ENCODE assay signal across 8 cellular contexts in genomic region chr3:75579981-75580782, GRCh38.
DNase-seq lines count a peak whose midpoint lies in the region; ATAC-seq and TF ChIP-seq lines count a peak whose summit lies in the region.
"Not testable (repeated sequence)": the region's sequence is repeated elsewhere in the genome, so short reads cannot be mapped to it uniquely, and the experiment has no call there.

No MANE protein-coding gene starts in this region.

- not testable (repeated sequence) for H3K27ac Mint-ChIP-seq in nephron progenitor cell

- H3K4me3 Mint-ChIP-seq in nephron progenitor cell = peak overlapping the region; percentile 83

- intact Hi-C loops in left ventricle myocardium superior (cut with micrococcal nuclease) = not testable (repeated sequence)

- H3K27me3 Mint-ChIP-seq in nephron progenitor cell (ENCODE audit: low read depth, poor library complexity) = peaks cover 72% of the 10 kb centered on the region

- peak; percentile 17 for DNase-seq in Ammon's horn (ENCODE audit: low spot score)
- DNase-seq in GOT3 (lab: John Stamatoyannopoulos, UW) = peak; percentile 8
- DNase-seq in OCI-M1 (lab: John Stamatoyannopoulos, UW) = peak; percentile 1
- peak; percentile 71 for DNase-seq in activated CD8-positive, alpha-beta memory T cell treated with anti-CD3 and anti-CD28 coated beads for 24 hours
- peak; percentile 6 to 27 for DNase-seq in T47D (ENCODE audit: low read depth in 1 of 2, low spot score in 1 of 2)
- peak; percentile 76 for DNase-seq in left ventricle myocardium superior
- DNase-seq in nephron progenitor cell = peak; percentile 81
- peak; percentile 14 to 28 (median 23) for DNase-seq in stimulated activated CD4-positive, alpha-beta T cell treated with anti-CD3 and anti-CD28 coated beads, TNF-alpha, amount 100 ng/mL, for 48 hours (ENCODE audit: low read depth in 3 of 3)

- in situ Hi-C loops in T47D (cut with HindIII; ENCODE audit: low pct_unique_long_range_greater_than_20kb, low sequenced_read_pairs) = not testable (repeated sequence)

- not testable (repeated sequence) for H3K9me3 Mint-ChIP-seq in nephron progenitor cell

- not testable (repeated sequence) for H3K36me3 Mint-ChIP-seq in nephron progenitor cell (ENCODE audit: low read depth)

- TF ChIP-seq CTCF in nephron progenitor cell (IDR thresholded peaks at IDR 0.05) = peak; percentile 48

- H3K4me1 Mint-ChIP-seq in nephron progenitor cell = peaks cover 15% of the 10 kb centered on the region

- not testable (repeated sequence) for ATAC-seq in left ventricle myocardium superior

Comparison
In these comparisons a context has a peak if more than half of its experiments do, and no peak if none do; other contexts are left out.
1. DNase-seq: peak in every context shown above with its lines; median percentile 81 in nephron progenitor cell; 76 in left ventricle myocardium superior; 71 in activated CD8-positive, alpha-beta memory T cell treated with anti-CD3 and anti-CD28 coated beads for 24 hours; 23 in stimulated activated CD4-positive, alpha-beta T cell treated with anti-CD3 and anti-CD28 coated beads, TNF-alpha, amount 100 ng/mL, for 48 hours; 17 in Ammon's horn; 16 in T47D; 8 in GOT3; 1 in OCI-M1.